In the genomic region with DNA sequence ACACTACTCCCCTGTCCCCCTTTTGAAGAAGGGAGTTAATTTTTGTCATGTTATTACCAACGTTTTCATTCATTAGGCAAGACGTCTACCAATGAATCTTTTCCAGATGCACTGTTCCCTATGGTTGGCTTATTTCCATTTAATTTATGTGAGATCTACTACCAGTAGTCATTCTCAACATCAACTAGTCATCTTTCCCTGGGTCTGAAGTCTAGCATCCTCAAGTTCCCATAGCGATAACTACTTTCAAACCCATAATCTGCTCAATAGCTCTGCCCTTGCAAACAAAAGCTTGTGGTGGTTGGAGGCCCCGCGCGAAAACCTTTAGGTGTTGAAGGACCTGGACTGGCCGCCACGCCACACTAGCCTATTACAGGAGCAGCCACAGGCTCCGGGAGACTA, we compare ENCODE assay signal across 9 cellular contexts. TPM values are rescaled to one million over a fixed set of nuclear protein-coding genes. Genes with fewer than 3 reads are reported as not detected.
DNase-seq lines count a peak whose midpoint lies in the region; ATAC-seq, FAIRE-seq and TF ChIP-seq lines count a peak whose summit lies in the region.
"Had no signal": no experiment of that assay in that cellular context is flagged by ENCODE, and none has a peak within 500 bp of the region (broad histone marks: within the 10 kb centered on the region; RNA-seq: fewer than 3 reads in every experiment).

No MANE protein-coding gene starts in this region.

- no peaks in the 10 kb centered on the region for H3K9me3 ChIP-seq in kidney (ENCODE audit: control insufficient read depth in 1 of 2, low read length in 2 of 2)
- no peaks in the 10 kb centered on the region for H3K9me3 ChIP-seq in thoracic aorta

- no peaks in the 10 kb centered on the region for H3K36me3 ChIP-seq in kidney (ENCODE audit: control insufficient read depth in 1 of 2, insufficient read depth in 2 of 2, low read length in 2 of 2)
- H3K36me3 ChIP-seq in thoracic aorta, result no peaks in the 10 kb centered on the region

- no peaks in the 10 kb centered on the region for H3K27me3 ChIP-seq in thoracic aorta (replicated peaks; ENCODE audit: insufficient read depth)

- no peak for TF ChIP-seq POLR2A in GM18505 (IDR thresholded peaks at IDR 0.05; ENCODE audit: borderline replicate concordance, extremely low read depth, insufficient read depth, insufficient read length)

- ATAC-seq in thoracic aorta (ENCODE audit: insufficient number of reproducible peaks, low FRiP score, low read depth) (no peak), GM18505 (IDR thresholded peaks at IDR 0.05; ENCODE audit: unreplicated experiment) (no peak), HG02623 (IDR thresholded peaks at IDR 0.05; ENCODE audit: unreplicated experiment) (no peak)

- peak overlapping the region; percentile 2 to 80 for H3K9ac ChIP-seq in kidney (ENCODE audit: low read length in 2 of 2)

- H3K27ac ChIP-seq in kidney (ENCODE audit: low read depth in 2 of 2, low read length in 2 of 2) (peak overlapping the region; percentile 90 to 98), thoracic aorta (peak overlapping the region in 1 of 2 donors; percentile 78)

- DNase-seq in NOMO-1 treated with DMSO at 0.1 percent for 48 hours (lab: John Stamatoyannopoulos, UW; ENCODE audit: unreplicated experiment), result peak; percentile 53
- DNase-seq in NOMO-1 treated with dmso at 0.1 percent for 144 hours (lab: John Stamatoyannopoulos, UW; ENCODE audit: unreplicated experiment), result no peak
- peak; percentile 8 for DNase-seq in NCI-H128 (lab: John Stamatoyannopoulos, UW; ENCODE audit: unreplicated experiment)
- DNase-seq in amniotic stem cell (lab: John Stamatoyannopoulos, UW), result peak; percentile 46
- no peak for DNase-seq in kidney
- DNase-seq in thoracic aorta (ENCODE audit: low spot score), result no peak

- peaks cover 3 to 5% of the 10 kb centered on the region in 2 donors for H3K4me1 ChIP-seq in kidney (ENCODE audit: control insufficient read depth in 1 of 2, insufficient read depth in 1 of 2, low read depth in 1 of 2, low read length in 2 of 2)
- peaks cover 8 to 21% of the 10 kb centered on the region in 2 donors for H3K4me1 ChIP-seq in thoracic aorta (ENCODE audit: control insufficient read depth in 1 of 2, low read depth in 2 of 2)

- intact Hi-C loops in kidney (cut with DNase I), result no loop called here

- no peak for TF ChIP-seq CTCF in kidney (IDR thresholded peaks at IDR 0.05; ENCODE audit: borderline replicate concordance, extremely low read depth, insufficient read depth)
- TF ChIP-seq CTCF in thoracic aorta (IDR thresholded peaks at IDR 0.05), result no peak

- FAIRE-seq in kidney (lab: Jason Lieb, UNC), result no peak
- FAIRE-seq: colon had no signal

- peak overlapping the region; percentile 80 to 97 for H3K4me3 ChIP-seq in kidney (ENCODE audit: low read length in 2 of 2)
- peak overlapping the region; percentile 74 for H3K4me3 ChIP-seq in thoracic aorta

RNA-seq across cellular contexts. Expression of a gene that starts 0.8 kb away (rescaled TPM):
- 11.2 TPM for total RNA-seq in kidney
- 3.6 TPM for polyA plus RNA-seq in kidney (ENCODE audit: insufficient read depth, low read depth, low replicate concordance)
- total RNA-seq in thoracic aorta, result 10 to 100 TPM in 1 of 2 donors, 1 to 10 TPM in 1; 5.1 to 10.0 TPM

RNA-seq across cellular contexts. Expression of a gene that starts 1.5 kb away (rescaled TPM):
- total RNA-seq in kidney (51.7 TPM), thoracic aorta (10 to 100 TPM in 1 of 2 donors, 1 to 10 TPM in 1; 9.3 to 49.2 TPM)
- 39.3 TPM for polyA plus RNA-seq in kidney (ENCODE audit: insufficient read depth, low read depth, low replicate concordance)

RNA-seq across cellular contexts. Expression of a gene that starts 32.8 kb away (rescaled TPM):
- total RNA-seq in kidney (90.8 TPM), thoracic aorta (10 to 100 TPM; 43.1 to 52.9 TPM)
- 23.1 TPM for polyA plus RNA-seq in kidney (ENCODE audit: insufficient read depth, low read depth, low replicate concordance)

RNA-seq across cellular contexts. Expression of a gene that starts 47.3 kb away (rescaled TPM):
- total RNA-seq in kidney, result 16.7 TPM
- polyA plus RNA-seq in kidney (ENCODE audit: insufficient read depth, low read depth, low replicate concordance), result 6.0 TPM
- total RNA-seq in thoracic aorta, result 1 to 10 TPM; 4.6 to 7.9 TPM

Comparison
In these comparisons a context has a peak if more than half of its experiments do, and no peak if none do; other contexts are left out.
1. DNase-seq: peak in NOMO-1 treated with DMSO at 0.1 percent for 48 hours (single experiment), NCI-H128 (single experiment) and amniotic stem cell (single experiment); none in NOMO-1 treated with dmso at 0.1 percent for 144 hours (single experiment), kidney (single experiment) and thoracic aorta (single experiment).